8 cellular contexts compared by ENCODE assay signal in the genomic region with DNA sequence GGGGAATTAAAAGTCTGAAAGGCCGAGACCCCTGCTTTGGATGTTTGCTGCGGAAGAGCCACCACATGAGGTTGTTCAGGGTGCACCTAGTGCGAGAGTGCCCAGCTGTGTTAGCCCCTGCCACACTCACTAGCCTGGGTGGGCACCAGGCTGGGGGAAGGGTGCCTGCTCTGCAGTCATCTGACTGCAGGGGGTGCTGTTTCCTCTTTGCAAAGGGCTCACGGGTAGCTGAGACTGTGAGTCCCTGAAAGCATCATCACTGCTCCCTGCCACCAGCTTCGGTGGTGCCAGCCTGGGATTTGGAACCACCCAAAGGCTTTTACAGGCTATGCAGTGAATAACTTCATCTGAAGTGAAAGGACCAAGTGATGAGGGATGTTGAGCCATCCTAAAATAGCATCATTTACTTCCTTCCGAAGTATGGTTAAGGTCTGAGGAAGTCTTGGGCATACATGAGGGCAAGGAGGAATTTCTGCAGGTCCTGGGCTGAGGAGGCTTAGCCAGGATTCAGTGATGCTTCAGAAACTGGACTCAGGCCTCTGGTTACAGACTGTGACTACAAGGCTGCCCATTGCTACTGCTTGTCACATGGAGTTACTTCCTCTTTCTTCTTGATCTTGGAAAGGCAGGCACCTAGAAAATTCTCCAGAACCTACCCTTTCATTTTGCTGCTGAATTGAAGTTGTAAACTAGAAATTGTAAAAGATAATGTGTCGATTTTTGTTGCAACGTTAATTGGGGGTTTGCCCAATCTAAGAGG.
DNase-seq lines count a peak whose midpoint lies in the region; ATAC-seq, FAIRE-seq and TF ChIP-seq lines count a peak whose summit lies in the region.

No MANE protein-coding gene starts in this region.

- no peaks in the 10 kb centered on the region for H3K9me3 ChIP-seq in K562 (replicated peaks; ENCODE audit: control insufficient read depth, insufficient read depth, low read depth, low read length)

- no peak for TF ChIP-seq POLR2A in K562 (conservative IDR thresholded peaks at IDR 0.05)

- no peaks in the 10 kb centered on the region for H3K9me1 ChIP-seq in K562 (ENCODE audit: control insufficient read depth, insufficient read depth, low read length)

- no peak for FAIRE-seq in K562 (lab: Jason Lieb, UNC)

- peak; percentile 3 for DNase-seq in stimulated activated naive CD8-positive, alpha-beta T cell treated with anti-CD3 and anti-CD28 coated beads, Interleukin-15, Interleukin-2, amounts not matched to agents 100 U/mL and 50 U/mL, for 24 hours
- DNase-seq in stimulated activated naive CD8-positive, alpha-beta T cell treated with anti-CD3 and anti-CD28 coated beads, Interleukin-15, amount 100 ng/mL, for 72 hours: no peak
- DNase-seq in K562 (ENCODE audit: extremely low read depth in 1 of 4, low spot score in 3 of 4) (peak; percentile 8 to 21 (median 14)), ureter (ENCODE audit: low spot score) (no peak), NCI-H187 treated with DMSO at 0.1 percent for 48 hours (lab: John Stamatoyannopoulos, UW) (no peak)

- TF ChIP-seq CTCF in K562 (IDR thresholded peaks at IDR 0.05 in 2 of 3, conservative IDR thresholded peaks at IDR 0.05 in 1 of 3; ENCODE audit: insufficient read depth in 2 of 3, low read depth in 1 of 3, low read length in 3 of 3): peak; percentile 32 to 54 (median 38)

- intact Hi-C loops in K562 (cut with micrococcal nuclease): loop anchor here (2.0 kb wide), 1 partner anchor 203 kb away; no protein-coding TSS in a partner anchor

- no peak overlapping the region for H3K4me2 ChIP-seq in K562 (ENCODE audit: insufficient read depth, low read length)

- H3K9ac ChIP-seq in K562 (ENCODE audit: insufficient read depth in 1 of 2, low read depth in 2 of 2, low read length in 2 of 2): no peak overlapping the region

- no peaks in the 10 kb centered on the region for H3K27me3 Mint-ChIP-seq in stimulated activated naive CD8-positive, alpha-beta T cell treated with anti-CD3 and anti-CD28 coated beads, Interleukin-15, amount 100 ng/mL, for 72 hours

- peak in 1 of 2 experiments; percentile 35; a peak in 2 of 4 replicates for TF ChIP-seq RAD21 in K562 (CRISPR knock-in tag; conservative IDR thresholded peaks at IDR 0.05 in 1 of 2, IDR thresholded peaks at IDR 0.05 in 1 of 2)

- no peak for ATAC-seq in stimulated activated naive CD8-positive, alpha-beta T cell treated with anti-CD3 and anti-CD28 coated beads, Interleukin-15, Interleukin-2, amounts not matched to agents 100 U/mL and 50 U/mL, for 24 hours
- ATAC-seq in stimulated activated naive CD8-positive, alpha-beta T cell treated with anti-CD3 and anti-CD28 coated beads, Interleukin-15, amount 100 ng/mL, for 72 hours: no peak
- ATAC-seq in HG03135 (IDR thresholded peaks at IDR 0.05; ENCODE audit: unreplicated experiment) (peak; percentile 71), K562 (peak; percentile 64; the same call in 2 of the 3 replicates), GM21723 (IDR thresholded peaks at IDR 0.05; ENCODE audit: unreplicated experiment) (no peak), HG03442 (IDR thresholded peaks at IDR 0.05; ENCODE audit: unreplicated experiment) (no peak)

- no peaks in the 10 kb centered on the region for H3K4me1 ChIP-seq in K562 (replicated peaks in 1 of 2; ENCODE audit: control insufficient read depth in 2 of 2, insufficient read depth in 2 of 2, low read length in 2 of 2)

- POLR2A ChIA-PET in K562 (lab: Yijun Ruan, JAX): no interaction called here

- no peaks in the 10 kb centered on the region for H3K9me3 Mint-ChIP-seq in stimulated activated naive CD8-positive, alpha-beta T cell treated with anti-CD3 and anti-CD28 coated beads, Interleukin-15, amount 100 ng/mL, for 72 hours

- BruUV-seq in K562 (replicated peaks; lab: Mats Ljungman, UMichigan): no TSS peak

- CTCF ChIA-PET in K562 (lab: Yijun Ruan, JAX; ENCODE audit: low intra/inter-chr PET ratio): interaction anchor here (1.4 kb wide), 1 partner anchor 203 kb away, joined by 3 read pairs; no protein-coding TSS in a partner anchor

- WGBS in K562 (ENCODE audit: insufficient coverage, low coverage, missing lambda C conversion rate): 1% methylated on average over 7 of the region's 8 CpGs

- H4K20me1 ChIP-seq in K562 (replicated peaks; ENCODE audit: control insufficient read depth, insufficient read depth, low read length): no peaks in the 10 kb centered on the region

- H3K27ac Mint-ChIP-seq in stimulated activated naive CD8-positive, alpha-beta T cell treated with anti-CD3 and anti-CD28 coated beads, Interleukin-15, amount 100 ng/mL, for 72 hours: no peak overlapping the region

- H2AFZ ChIP-seq in K562 (ENCODE audit: low read depth, low read length): no peak overlapping the region

- no peak overlapping the region for H3K4me3 ChIP-seq in K562

- no peak for TF ChIP-seq EP300 in K562 (IDR thresholded peaks at IDR 0.05; ENCODE audit: low read length)

- in situ Hi-C loops in K562 (cut with MboI): no loop called here

- no peaks in the 10 kb centered on the region for H3K36me3 ChIP-seq in K562 (ENCODE audit: control insufficient read depth, insufficient read depth, low read length)

- H3K4me1 Mint-ChIP-seq in stimulated activated naive CD8-positive, alpha-beta T cell treated with anti-CD3 and anti-CD28 coated beads, Interleukin-15, amount 100 ng/mL, for 72 hours: no peaks in the 10 kb centered on the region

- H3K27me3 ChIP-seq in K562 (ENCODE audit: control insufficient read depth in 2 of 2, insufficient read depth in 2 of 2, low read length in 2 of 2): no peaks in the 10 kb centered on the region

- H3K4me3 Mint-ChIP-seq in stimulated activated naive CD8-positive, alpha-beta T cell treated with anti-CD3 and anti-CD28 coated beads, Interleukin-15, amount 100 ng/mL, for 72 hours: no peak overlapping the region

- H3K79me2 ChIP-seq in K562 (ENCODE audit: control insufficient read depth, insufficient read depth, low read length): no peaks in the 10 kb centered on the region

- H3K27ac ChIP-seq in K562 (ENCODE audit: extremely low read depth, low read depth, low read length): no peak overlapping the region

TF ChIP-seq in K562, 482 proteins besides CTCF, POLR2A, EP300 and RAD21:
- no peak for TF ChIP-seq NFE2L1 (tag; IDR thresholded peaks at IDR 0.05; ENCODE audit: borderline replicate concordance, low read depth)
- no peak for TF ChIP-seq MTA2 (IDR thresholded peaks at IDR 0.05; ENCODE audit: low read depth)
- no peak for TF ChIP-seq NCOA6 (IDR thresholded peaks at IDR 0.05)
- TF ChIP-seq CHD4 (IDR thresholded peaks at IDR 0.05; ENCODE audit: insufficient read depth, insufficient replicate concordance, low read depth, low read length, poor library complexity, severe bottlenecking): no peak
- TF ChIP-seq ELF4 (CRISPR knock-in tag; IDR thresholded peaks at IDR 0.05): no peak
- no peak for TF ChIP-seq PML (IDR thresholded peaks at IDR 0.05; ENCODE audit: low read length)

Comparison
In these comparisons a context has a peak if more than half of its experiments do, and no peak if none do; other contexts are left out.
1. DNase-seq: peak in stimulated activated naive CD8-positive, alpha-beta T cell treated with anti-CD3 and anti-CD28 coated beads, Interleukin-15, Interleukin-2, amounts not matched to agents 100 U/mL and 50 U/mL, for 24 hours (single experiment) and K562 (4 of 4); none in stimulated activated naive CD8-positive, alpha-beta T cell treated with anti-CD3 and anti-CD28 coated beads, Interleukin-15, amount 100 ng/mL, for 72 hours (0 of 2), ureter (single experiment) and NCI-H187 treated with DMSO at 0.1 percent for 48 hours (single experiment).
2. ATAC-seq: peak in HG03135 (single experiment) and K562 (single experiment); none in stimulated activated naive CD8-positive, alpha-beta T cell treated with anti-CD3 and anti-CD28 coated beads, Interleukin-15, Interleukin-2, amounts not matched to agents 100 U/mL and 50 U/mL, for 24 hours (single experiment), stimulated activated naive CD8-positive, alpha-beta T cell treated with anti-CD3 and anti-CD28 coated beads, Interleukin-15, amount 100 ng/mL, for 72 hours (single experiment), GM21723 (single experiment) and HG03442 (single experiment).